In the genomic region with DNA sequence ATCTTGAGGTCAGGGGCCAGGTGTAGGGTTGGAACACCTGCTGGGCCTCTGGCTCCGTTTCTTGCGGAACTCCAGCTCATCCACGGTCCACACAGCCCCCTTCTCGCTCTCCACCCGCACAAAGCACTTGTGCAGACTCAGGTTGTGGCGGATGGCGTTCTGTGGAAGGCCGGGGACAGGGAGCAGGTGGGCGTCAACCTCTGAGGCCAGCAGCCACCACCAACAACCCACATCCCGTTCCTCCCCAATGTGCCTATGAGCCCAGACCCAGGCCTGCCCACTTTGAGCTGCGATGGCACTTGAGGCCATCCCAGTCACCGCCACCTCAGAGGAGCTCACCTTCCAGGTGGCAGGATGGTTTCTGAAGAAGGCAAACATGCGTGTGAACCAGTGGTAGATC, we compare ENCODE assay signal across 25 cellular contexts. TPM values are rescaled to one million over a fixed set of nuclear protein-coding genes. Genes with fewer than 3 reads are reported as not detected.
"Had no signal": no experiment of that assay in that cellular context is flagged by ENCODE, and none has a peak within 500 bp of the region (broad histone marks: within the 10 kb centered on the region; RNA-seq: fewer than 3 reads in every experiment).

No MANE protein-coding gene starts in this region.

- H3K9me3 ChIP-seq: lower lobe of right lung, ovary, psoas muscle, sigmoid colon, thyroid gland had no signal

- H3K4me1 ChIP-seq: lower lobe of right lung, psoas muscle, sigmoid colon, thyroid gland had no signal

- H3K36me3 ChIP-seq: ovary, thyroid gland had no signal

- H3K4me3 ChIP-seq: dorsolateral prefrontal cortex, lower lobe of right lung, ovary, psoas muscle, sigmoid colon, thyroid gland had no signal

- H3K27me3 ChIP-seq: ovary, sigmoid colon, thyroid gland had no signal

- H3K4me1 Mint-ChIP-seq: nephron progenitor cell had no signal

- H3K27ac ChIP-seq: dorsolateral prefrontal cortex, lower lobe of right lung, ovary, psoas muscle, sigmoid colon, thyroid gland had no signal

- DNase-seq: dorsolateral prefrontal cortex; effector CD4-positive, alpha-beta T cell; hypothalamus; immature natural killer cell; islet precursor cell; left ventricle myocardium superior; lower lobe of right lung; nephron progenitor cell; ovary; psoas muscle; right cardiac atrium; sigmoid colon; stimulated activated CD4-positive, alpha-beta T cell treated with anti-CD3 and anti-CD28 coated beads, Interleukin-4, amount 100 ng/mL, for 4 hours; stimulated activated naive CD4-positive, alpha-beta T cell; stimulated activated naive CD8-positive, alpha-beta T cell treated with anti-CD3 and anti-CD28 coated beads, Interleukin-15, amount 100 ng/mL, for 72 hours; thyroid gland; trophoblast cell had no signal

- ATAC-seq: left ventricle myocardium superior; lower lobe of right lung; naive thymus-derived CD8-positive, alpha-beta T cell; psoas muscle; right cardiac atrium; stimulated activated naive CD8-positive, alpha-beta T cell treated with anti-CD3 and anti-CD28 coated beads, Interleukin-15, amount 100 ng/mL, for 72 hours had no signal

- FAIRE-seq: colon, frontal cortex had no signal

- H3K9me3 Mint-ChIP-seq: immature natural killer cell; naive thymus-derived CD8-positive, alpha-beta T cell; stimulated activated naive CD8-positive, alpha-beta T cell treated with anti-CD3 and anti-CD28 coated beads, Interleukin-15, amount 100 ng/mL, for 72 hours had no signal

- H3K27me3 Mint-ChIP-seq: naive thymus-derived CD8-positive, alpha-beta T cell; stimulated activated naive CD8-positive, alpha-beta T cell treated with anti-CD3 and anti-CD28 coated beads, Interleukin-15, amount 100 ng/mL, for 72 hours had no signal

- H3K4me3 Mint-ChIP-seq: nephron progenitor cell had no signal

RNA-seq across cellular contexts. Expression of a gene that starts 13.2 kb away (rescaled TPM):
- total RNA-seq: frontal cortex, left ventricle myocardium superior, lower lobe of right lung, mesenteric fat pad, psoas muscle, sigmoid colon, skeletal muscle tissue had no signal

RNA-seq across cellular contexts. Expression of a gene that starts 18.2 kb away (rescaled TPM):
- total RNA-seq: fibroblast of villous mesenchyme, mesenteric fat pad, myocyte, skeletal muscle tissue, temporal lobe had no signal

RNA-seq across cellular contexts. Expression of a gene that starts 51.3 kb away (rescaled TPM):
- total RNA-seq: fibroblast of villous mesenchyme had no signal
